ENCODE assay signal across 11 cellular contexts in genomic region chr5:150619359-150620230, GRCh38. TPM values are rescaled to one million over a fixed set of nuclear protein-coding genes. Genes with fewer than 3 reads are reported as not detected.
DNase-seq lines count a peak whose midpoint lies in the region; ATAC-seq and TF ChIP-seq lines count a peak whose summit lies in the region.
"Had no signal": no experiment of that assay in that cellular context is flagged by ENCODE, and none has a peak within 500 bp of the region (broad histone marks: within the 10 kb centered on the region; RNA-seq: fewer than 3 reads in every experiment).

No MANE protein-coding gene starts in this region.

- H3K27me3 ChIP-seq in BE2C (no peaks in the 10 kb centered on the region), heart right ventricle (peaks cover 0 to 6% (median 0%) of the 10 kb centered on the region in 7 donors)
- H3K27me3 ChIP-seq: SJSA1 had no signal

- 15 to 27% methylated on average over 24 of the region's 24 CpGs for WGBS in heart right ventricle, 2 donors

- peaks cover 12% of the 10 kb centered on the region for H3K27me3 Mint-ChIP-seq in brain
- H3K27me3 Mint-ChIP-seq in activated naive CD8-positive, alpha-beta T cell treated with anti-CD3 and anti-CD28 coated beads, Interleukin-2, amount 50 U/mL, for 24 hours: peaks cover 17% of the 10 kb centered on the region

- peaks cover 90% of the 10 kb centered on the region for H3K4me1 Mint-ChIP-seq in brain
- H3K4me1 Mint-ChIP-seq in activated naive CD8-positive, alpha-beta T cell treated with anti-CD3 and anti-CD28 coated beads, Interleukin-2, amount 50 U/mL, for 24 hours: peaks cover 18% of the 10 kb centered on the region

- no peak for TF ChIP-seq CTCF in BE2C (IDR thresholded peaks at IDR 0.05; ENCODE audit: low read depth, low read length)
- no peak for TF ChIP-seq CTCF in brain (conservative IDR thresholded peaks at IDR 0.05)
- TF ChIP-seq CTCF in heart right ventricle (IDR thresholded peaks at IDR 0.05): no peak
- no peak for TF ChIP-seq CTCF in GM13976 (IDR thresholded peaks at IDR 0.05; ENCODE audit: borderline replicate concordance, control extremely low read depth, extremely low read depth, insufficient read depth, missing control alignments)

- intact Hi-C loops in heart right ventricle (cut with DNase I): no loop called here
- intact Hi-C loops in sciatic nerve (cut with DNase I): no loop called here

- H3K9me3 ChIP-seq in BE2C: no peaks in the 10 kb centered on the region
- no peaks in the 10 kb centered on the region for H3K9me3 ChIP-seq in heart right ventricle
- H3K9me3 ChIP-seq: SJSA1 had no signal

- H3K27ac ChIP-seq in heart right ventricle: peak overlapping the region; percentile 80 to 100 (median 94)
- H3K27ac ChIP-seq: SJSA1 had no signal

- H3K27ac Mint-ChIP-seq in brain: peak overlapping the region; percentile 26 to 92 (median 39)
- no peak overlapping the region for H3K27ac Mint-ChIP-seq in activated naive CD8-positive, alpha-beta T cell treated with anti-CD3 and anti-CD28 coated beads, Interleukin-2, amount 50 U/mL, for 24 hours

- H3K36me3 ChIP-seq in BE2C (no peaks in the 10 kb centered on the region), heart right ventricle (no peaks in the 10 kb centered on the region)
- H3K36me3 ChIP-seq: SJSA1 had no signal

- H3K4me3 Mint-ChIP-seq in brain: peak overlapping the region in 1 of 5 experiments; percentile 27
- no peak overlapping the region for H3K4me3 Mint-ChIP-seq in activated naive CD8-positive, alpha-beta T cell treated with anti-CD3 and anti-CD28 coated beads, Interleukin-2, amount 50 U/mL, for 24 hours

- in situ Hi-C loops in GM13976 (cut with MboI; ENCODE audit: low sequenced_read_pairs, unreplicated experiment): no loop called here

- H3K9me3 Mint-ChIP-seq in brain: no peaks in the 10 kb centered on the region
- H3K9me3 Mint-ChIP-seq in activated naive CD8-positive, alpha-beta T cell treated with anti-CD3 and anti-CD28 coated beads, Interleukin-2, amount 50 U/mL, for 24 hours: no peaks in the 10 kb centered on the region

- ATAC-seq in heart right ventricle: peak; percentile 20 to 81 (median 61)
- ATAC-seq in sciatic nerve: peak; percentile 46
- no peak for ATAC-seq in activated naive CD8-positive, alpha-beta T cell treated with anti-CD3 and anti-CD28 coated beads, Interleukin-2, amount 50 U/mL, for 24 hours
- no peak for ATAC-seq in HG03175 (IDR thresholded peaks at IDR 0.05; ENCODE audit: unreplicated experiment)

- 0 out of 2 replicates have a peak overlapping the region, but pooled peaks have one; percentile 7 for H3K4me3 ChIP-seq in BE2C (ENCODE audit: low read depth, low read length)
- no peak overlapping the region for H3K4me3 ChIP-seq in heart right ventricle
- H3K4me3 ChIP-seq: SJSA1 had no signal

- DNase-seq in BE2C (no peak), heart right ventricle (peak; percentile 69 to 83), sciatic nerve (ENCODE audit: low spot score) (no peak), NCI-H1694 treated with DMSO at 0.1 percent for 48 hours (lab: John Stamatoyannopoulos, UW) (no peak), GM13976 (ENCODE audit: low spot score) (no peak)
- no peak for DNase-seq in activated naive CD8-positive, alpha-beta T cell treated with anti-CD3 and anti-CD28 coated beads, Interleukin-2, amount 50 U/mL, for 24 hours
- DNase-seq: activated CD4-positive, alpha-beta T cell treated with anti-CD3 and anti-CD28 coated beads, Interleukin-2, amount 50 U/mL, for 1 hour; activated naive CD4-positive, alpha-beta T cell treated with anti-CD3 and anti-CD28 coated beads, Interleukin-2, amount 50 U/mL, for 16 hours had no signal

- H3K36me3 Mint-ChIP-seq in brain: no peaks in the 10 kb centered on the region
- H3K36me3 Mint-ChIP-seq in activated naive CD8-positive, alpha-beta T cell treated with anti-CD3 and anti-CD28 coated beads, Interleukin-2, amount 50 U/mL, for 24 hours (ENCODE audit: low read depth): no peaks in the 10 kb centered on the region

- peaks cover 60% of the 10 kb centered on the region for H3K4me1 ChIP-seq in BE2C
- peaks cover 53 to 98% (median 93%) of the 10 kb centered on the region in 9 donors for H3K4me1 ChIP-seq in heart right ventricle

RNA-seq across cellular contexts. Expression of gene SYNPO, which starts 20.9 kb away (rescaled TPM):
- 35.2 TPM for polyA plus RNA-seq in BE2C (2012; ENCODE audit: insufficient read depth, insufficient read length, low read depth)
- 50.7 TPM for polyA plus RNA-seq in brain (ENCODE audit: insufficient read depth, low read depth, low replicate concordance)
- total RNA-seq in heart right ventricle: 100 to 1,000 TPM; 589 to 777 (median 703) TPM
- polyA plus RNA-seq in heart right ventricle: 100 to 1,000 TPM; 129 to 344 TPM
- 179 TPM for total RNA-seq in sciatic nerve

RNA-seq across cellular contexts. Expression of gene MYOZ3, which starts 41.5 kb away (rescaled TPM):
- 1.4 TPM for polyA plus RNA-seq in BE2C (2012; ENCODE audit: insufficient read depth, insufficient read length, low read depth)
- polyA plus RNA-seq in brain (ENCODE audit: insufficient read depth, low read depth, low replicate concordance): 0.24 TPM
- total RNA-seq in heart right ventricle: 10 to 100 TPM in 2 of 10 donors, 1 to 10 TPM in 8; 4.5 to 12.2 (median 6.0) TPM
- polyA plus RNA-seq in heart right ventricle: 1 to 10 TPM in 1 of 2 donors, under 1 TPM in 1; 0.91 to 4.1 TPM
- 17.9 TPM for total RNA-seq in sciatic nerve

Comparison
In these comparisons a context has a peak if more than half of its experiments do, and no peak if none do; other contexts are left out.
1. DNase-seq: peak in heart right ventricle (2 of 2); none in BE2C (single experiment), sciatic nerve (single experiment), NCI-H1694 treated with DMSO at 0.1 percent for 48 hours (single experiment), activated naive CD8-positive, alpha-beta T cell treated with anti-CD3 and anti-CD28 coated beads, Interleukin-2, amount 50 U/mL, for 24 hours (single experiment) and GM13976 (single experiment).
2. ATAC-seq: peak in heart right ventricle (8 of 8) and sciatic nerve (single experiment); none in activated naive CD8-positive, alpha-beta T cell treated with anti-CD3 and anti-CD28 coated beads, Interleukin-2, amount 50 U/mL, for 24 hours (single experiment) and HG03175 (single experiment).